ENCODE assay signal across 8 cellular contexts in the genomic region with DNA sequence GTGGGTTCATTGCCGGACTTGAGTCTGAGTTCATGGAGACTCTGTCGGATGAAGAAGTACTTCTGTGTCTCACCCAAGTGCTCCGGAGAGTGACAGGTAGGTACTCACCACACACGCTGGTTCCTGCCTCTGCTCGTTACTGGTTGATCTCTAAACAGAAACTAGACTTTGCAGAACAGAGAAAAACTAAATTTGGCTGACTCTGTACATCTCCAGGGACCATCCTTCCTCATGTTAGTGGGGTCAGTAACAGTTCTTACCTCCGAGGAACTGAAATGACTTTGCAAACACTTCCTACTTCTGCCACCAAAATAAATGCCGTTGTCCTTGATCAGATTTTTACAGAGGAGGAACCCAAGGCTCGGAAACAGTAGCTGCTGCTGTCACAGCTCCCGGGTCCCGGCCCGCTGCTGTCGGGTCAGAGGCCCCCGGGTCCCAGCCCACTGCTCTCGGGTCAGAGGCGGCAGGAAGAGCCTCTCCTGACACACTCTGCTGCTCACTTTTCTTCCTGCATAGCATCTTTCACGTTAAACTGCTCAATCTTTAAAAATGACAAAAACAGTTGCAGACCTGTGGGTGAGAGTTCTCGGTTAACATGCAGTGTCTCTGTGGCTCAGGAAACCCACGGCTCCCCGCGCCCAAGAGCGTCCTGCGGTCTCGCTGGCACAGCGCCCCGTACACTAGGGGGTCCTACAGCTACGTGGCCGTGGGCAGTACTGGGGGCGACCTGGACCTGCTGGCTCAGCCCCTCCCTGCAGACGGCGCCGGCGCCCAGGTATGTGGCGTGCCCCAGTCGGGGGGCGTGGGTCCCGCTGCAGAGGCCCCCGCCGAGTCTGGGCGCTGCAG. TPM values are rescaled to one million over a fixed set of nuclear protein-coding genes. Genes with fewer than 3 reads are reported as not detected.
DNase-seq lines count a peak whose midpoint lies in the region; ATAC-seq and TF ChIP-seq lines count a peak whose summit lies in the region.

No MANE protein-coding gene starts in this region.

- CTCF ChIA-PET in RWPE1 (lab: Yijun Ruan, JAX), result no interaction called here

- H3K4me1 ChIP-seq in duodenal mucosa (ENCODE audit: control insufficient read depth in 1 of 2, insufficient read depth in 2 of 2, low read length in 2 of 2) (peaks cover 0 to 19% of the 10 kb centered on the region in 2 donors), ascending aorta (peaks cover 0 to 5% of the 10 kb centered on the region in 2 donors)

- H3K27ac ChIP-seq in RWPE1 (peak overlapping the region; percentile 6; the same call in 1 of the 2 replicates), duodenal mucosa (ENCODE audit: low read depth, low read length) (peak overlapping the region; percentile 40), brain microvascular endothelial cell (no peak overlapping the region), ascending aorta (no peak overlapping the region)

- H3K27me3 ChIP-seq in duodenal mucosa (ENCODE audit: control insufficient read depth in 1 of 2, insufficient read depth in 2 of 2, low read length in 2 of 2) (no peaks in the 10 kb centered on the region), brain microvascular endothelial cell (replicated peaks) (no peaks in the 10 kb centered on the region), ascending aorta (no peaks in the 10 kb centered on the region)

- H3K9ac ChIP-seq in duodenal mucosa (ENCODE audit: low read depth in 1 of 2, low read length in 2 of 2), result no peak overlapping the region

- H3K9me3 ChIP-seq in duodenal mucosa (ENCODE audit: control insufficient read depth in 1 of 2, low read length in 2 of 2), result no peaks in the 10 kb centered on the region
- no peaks in the 10 kb centered on the region for H3K9me3 ChIP-seq in ascending aorta

- peak overlapping the region; percentile 26 to 34 for H3K4me3 ChIP-seq in duodenal mucosa (ENCODE audit: low read depth in 1 of 2, low read length in 2 of 2)
- H3K4me3 ChIP-seq in brain microvascular endothelial cell (ENCODE audit: low read depth, low read length), result no peak overlapping the region
- H3K4me3 ChIP-seq in ascending aorta, result peak overlapping the region in 1 of 2 donors; percentile 41

- ATAC-seq in HG02943 (IDR thresholded peaks at IDR 0.05; ENCODE audit: low read depth, unreplicated experiment), result peak; percentile 79

- no peak for TF ChIP-seq CTCF in RWPE1 (conservative IDR thresholded peaks at IDR 0.05; ENCODE audit: low read depth)
- TF ChIP-seq CTCF in brain microvascular endothelial cell (IDR thresholded peaks at IDR 0.05; ENCODE audit: low read depth, low read length, missing control alignments), result no peak
- TF ChIP-seq CTCF in ascending aorta (IDR thresholded peaks at IDR 0.05), result no peak

- H3K36me3 ChIP-seq in duodenal mucosa (ENCODE audit: control insufficient read depth in 1 of 2, insufficient read depth in 2 of 2, low read length in 2 of 2) (peaks cover 0 to 9% of the 10 kb centered on the region in 2 donors), brain microvascular endothelial cell (replicated peaks) (no peaks in the 10 kb centered on the region), ascending aorta (peaks cover 0 to 3% of the 10 kb centered on the region in 2 donors)

- DNase-seq in activated naive CD4-positive, alpha-beta T cell treated with Interleukin-2 at 50 U/mL for 16 hours, result peak; percentile 57
- no peak for DNase-seq in activated naive CD4-positive, alpha-beta T cell (lab: John Stamatoyannopoulos, UW)
- DNase-seq in RWPE1 (ENCODE audit: low spot score) (no peak), brain microvascular endothelial cell (no peak), ascending aorta (ENCODE audit: low spot score in 2 of 2) (no peak), inferior parietal cortex (ENCODE audit: extremely low spot score) (no peak)

- intact Hi-C loops in ascending aorta (cut with DNase I), result no loop called here

- in situ Hi-C loops in brain microvascular endothelial cell (cut with HindIII; ENCODE audit: low pct_ligation_motif_present, low sequenced_read_pairs), result no loop called here

- POLR2A ChIA-PET in RWPE1 (lab: Yijun Ruan, JAX; ENCODE audit: low non-redundant PET), result no interaction called here

RNA-seq across cellular contexts. Expression of gene MTG1, which starts 4.8 kb away (rescaled TPM):
- total RNA-seq in ascending aorta, result 37.8 TPM

RNA-seq across cellular contexts. Expression of gene PAOX, which starts 10.1 kb away (rescaled TPM):
- 1.4 TPM for total RNA-seq in ascending aorta

RNA-seq across cellular contexts. Expression of gene ECHS1, which starts 16.0 kb away (rescaled TPM):
- total RNA-seq in ascending aorta, result 68.0 TPM

RNA-seq across cellular contexts. Expression of gene FUOM, which starts 31.4 kb away (rescaled TPM):
- total RNA-seq in ascending aorta, result 38.5 TPM

RNA-seq across cellular contexts. Expression of gene SPRN, which starts 35.2 kb away (rescaled TPM):
- not detected for total RNA-seq in ascending aorta

Comparison
In these comparisons a context has a peak if more than half of its experiments do, and no peak if none do; other contexts are left out.
1. H3K27ac ChIP-seq: peak in RWPE1 (single experiment) and duodenal mucosa (single experiment); none in brain microvascular endothelial cell (single experiment) and ascending aorta (0 of 2).